In genomic region chr3:194072097-194072428, GRCh38 we compare ENCODE assay signal across 12 cellular contexts.
DNase-seq lines count a peak whose midpoint lies in the region; ATAC-seq and TF ChIP-seq lines count a peak whose summit lies in the region.
"Had no signal": no experiment of that assay in that cellular context is flagged by ENCODE, and none has a peak within 500 bp of the region (broad histone marks: within the 10 kb centered on the region; RNA-seq: fewer than 3 reads in every experiment).

No MANE protein-coding gene starts in this region.

- peak overlapping the region; percentile 16 to 73 (median 43) for H3K27ac Mint-ChIP-seq in nephron

- ATAC-seq in HG02678 (IDR thresholded peaks at IDR 0.05; ENCODE audit: unreplicated experiment) = no peak
- ATAC-seq in HG02885 (IDR thresholded peaks at IDR 0.05; ENCODE audit: poor library complexity, unreplicated experiment) = no peak
- ATAC-seq: sciatic nerve had no signal

- H3K4me2 ChIP-seq in KMS-11 = peak overlapping the region; percentile 85; the same call in 1 of the 2 replicates

- DNase-seq in DMS53 (lab: John Stamatoyannopoulos, UW) (peak; percentile 6), DMS53 treated with DMSO at 0.1 percent for 48 hours (lab: John Stamatoyannopoulos, UW; ENCODE audit: unreplicated experiment) (no peak), brain microvascular endothelial cell (no peak), spleen (no peak)
- DNase-seq: NCI-H446 had no signal

- no peak overlapping the region for H3K27ac ChIP-seq in KMS-11
- H3K27ac ChIP-seq in brain microvascular endothelial cell = peak overlapping the region; percentile 79
- no peak overlapping the region for H3K27ac ChIP-seq in spleen

- TF ChIP-seq POLR2A in spleen (IDR thresholded peaks at IDR 0.05) = no peak

- peaks cover 15% of the 10 kb centered on the region for H3K36me3 Mint-ChIP-seq in nephron (ENCODE audit: low read depth)

- 75 to 85% (median 80%) methylated on average over 9 of the region's 9 CpGs for WGBS in spleen, 5 donors

- intact Hi-C loops in spleen (cut with DNase I; ENCODE audit: low total_unique reads) = no loop called here

- TF ChIP-seq CTCF in KMS-11 (conservative IDR thresholded peaks at IDR 0.05; ENCODE audit: low read depth, low read length) (no peak), brain microvascular endothelial cell (IDR thresholded peaks at IDR 0.05; ENCODE audit: low read depth, low read length, missing control alignments) (no peak), nephron (IDR thresholded peaks at IDR 0.05; ENCODE audit: unreplicated experiment in 3 of 3) (no peak), spleen (IDR thresholded peaks at IDR 0.05 in 8 of 11, conservative IDR thresholded peaks at IDR 0.05 in 3 of 11) (no peak)

- H3K4me3 ChIP-seq in KMS-11 (IDR thresholded peaks at IDR 0.05; ENCODE audit: insufficient read depth, low read depth, low read length) = no peak overlapping the region
- H3K4me3 ChIP-seq in brain microvascular endothelial cell (ENCODE audit: low read depth, low read length) = no peak overlapping the region
- no peak overlapping the region for H3K4me3 ChIP-seq in spleen
- H3K4me3 ChIP-seq: mucosa of descending colon had no signal

- H3K4me1 ChIP-seq in KMS-11 (ENCODE audit: low read depth, poor library complexity, severe bottlenecking) (peaks cover 12% of the 10 kb centered on the region), spleen (peaks cover 6 to 27% (median 17%) of the 10 kb centered on the region in 6 donors)

- in situ Hi-C loops in brain microvascular endothelial cell (cut with HindIII; ENCODE audit: low pct_ligation_motif_present, low sequenced_read_pairs) = no loop called here

- no peaks in the 10 kb centered on the region for H3K79me2 ChIP-seq in KMS-11 (ENCODE audit: insufficient read depth, low read depth)

- H2AFZ ChIP-seq in KMS-11 (ENCODE audit: low read depth) = no peak overlapping the region

- peaks cover 51% of the 10 kb centered on the region for H3K4me1 Mint-ChIP-seq in nephron

- no peak overlapping the region for H3K9ac ChIP-seq in KMS-11

- peaks cover 20% of the 10 kb centered on the region for H3K9me3 Mint-ChIP-seq in nephron

- H3K27me3 ChIP-seq in KMS-11 (ENCODE audit: insufficient read depth, low read depth) (no peaks in the 10 kb centered on the region), brain microvascular endothelial cell (replicated peaks) (peaks cover 9% of the 10 kb centered on the region), spleen (replicated peaks in 1 of 7) (peaks cover 0 to 29% (median 0%) of the 10 kb centered on the region in 7 donors)
- H3K27me3 ChIP-seq: thyroid gland had no signal

- peaks cover 14% of the 10 kb centered on the region for H3K27me3 Mint-ChIP-seq in nephron (ENCODE audit: low read depth)

- no peaks in the 10 kb centered on the region for H4K20me1 ChIP-seq in KMS-11 (ENCODE audit: insufficient read depth)

- H3K36me3 ChIP-seq in KMS-11 (ENCODE audit: insufficient read depth) (no peaks in the 10 kb centered on the region), brain microvascular endothelial cell (replicated peaks) (no peaks in the 10 kb centered on the region), spleen (no peaks in the 10 kb centered on the region)
- H3K36me3 ChIP-seq: thyroid gland had no signal

- H3K9me3 ChIP-seq in spleen = peaks cover 0 to 13% (median 0%) of the 10 kb centered on the region in 8 donors
- H3K9me3 ChIP-seq: mucosa of descending colon, thyroid gland had no signal

- H3K4me3 Mint-ChIP-seq in nephron = peak overlapping the region in 1 of 3 experiments; percentile 70
